In genomic region chr16:69830146-69830533, GRCh38 we compare ENCODE assay signal across 2 cellular contexts.
TF ChIP-seq lines count a peak whose summit lies in the region.

No MANE protein-coding gene starts in this region.

TF ChIP-seq in SK-N-SH, 30 proteins besides CTCF, POLR2A, EP300 and RAD21 (continued from another document):
- TF ChIP-seq, protein P1, sequence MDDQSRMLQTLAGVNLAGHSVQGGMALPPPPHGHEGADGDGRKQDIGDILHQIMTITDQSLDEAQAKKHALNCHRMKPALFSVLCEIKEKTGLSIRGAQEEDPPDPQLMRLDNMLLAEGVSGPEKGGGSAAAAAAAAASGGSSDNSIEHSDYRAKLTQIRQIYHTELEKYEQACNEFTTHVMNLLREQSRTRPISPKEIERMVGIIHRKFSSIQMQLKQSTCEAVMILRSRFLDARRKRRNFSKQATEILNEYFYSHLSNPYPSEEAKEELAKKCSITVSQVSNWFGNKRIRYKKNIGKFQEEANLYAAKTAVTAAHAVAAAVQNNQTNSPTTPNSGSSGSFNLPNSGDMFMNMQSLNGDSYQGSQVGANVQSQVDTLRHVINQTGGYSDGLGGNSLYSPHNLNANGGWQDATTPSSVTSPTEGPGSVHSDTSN (IDR thresholded peaks at IDR 0.05) = no peak
- TF ChIP-seq ZBTB33 (IDR thresholded peaks at IDR 0.05; ENCODE audit: borderline replicate concordance, low read depth) = no peak
- TF ChIP-seq TCF12 (IDR thresholded peaks at IDR 0.05) = no peak
- TF ChIP-seq FOSL2 (IDR thresholded peaks at IDR 0.05; ENCODE audit: borderline replicate concordance, low read depth) = no peak
- TF ChIP-seq GABPA (IDR thresholded peaks at IDR 0.05; ENCODE audit: low read depth) = no peak
- TF ChIP-seq NFIC (IDR thresholded peaks at IDR 0.05; ENCODE audit: borderline replicate concordance) = no peak
- no peak for TF ChIP-seq SMC3 (IDR thresholded peaks at IDR 0.05; ENCODE audit: low read depth, low read length)
- no peak for TF ChIP-seq POLR2AphosphoS5 (IDR thresholded peaks at IDR 0.05; ENCODE audit: low read depth, low read length)
- TF ChIP-seq RFX5 (IDR thresholded peaks at IDR 0.05; ENCODE audit: low read length) = no peak
- TF ChIP-seq TEAD4 (IDR thresholded peaks at IDR 0.05; ENCODE audit: borderline replicate concordance, insufficient read depth) = no peak
- TF ChIP-seq FOXM1 (IDR thresholded peaks at IDR 0.05; ENCODE audit: low read depth) = no peak
- TF ChIP-seq NRF1 (IDR thresholded peaks at IDR 0.05; ENCODE audit: low read depth, low read length) = no peak
- TF ChIP-seq, protein P2, sequence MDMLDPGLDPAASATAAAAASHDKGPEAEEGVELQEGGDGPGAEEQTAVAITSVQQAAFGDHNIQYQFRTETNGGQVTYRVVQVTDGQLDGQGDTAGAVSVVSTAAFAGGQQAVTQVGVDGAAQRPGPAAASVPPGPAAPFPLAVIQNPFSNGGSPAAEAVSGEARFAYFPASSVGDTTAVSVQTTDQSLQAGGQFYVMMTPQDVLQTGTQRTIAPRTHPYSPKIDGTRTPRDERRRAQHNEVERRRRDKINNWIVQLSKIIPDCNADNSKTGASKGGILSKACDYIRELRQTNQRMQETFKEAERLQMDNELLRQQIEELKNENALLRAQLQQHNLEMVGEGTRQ (IDR thresholded peaks at IDR 0.05; ENCODE audit: borderline replicate concordance, low read depth, low read length) = no peak

TF ChIP-seq in SK-N-SH treated with all-trans-retinoic acid at 6 μM for 48 hours, 23 proteins besides CTCF, POLR2A, EP300 and RAD21 (continued from another document):
- TF ChIP-seq, protein P3, sequence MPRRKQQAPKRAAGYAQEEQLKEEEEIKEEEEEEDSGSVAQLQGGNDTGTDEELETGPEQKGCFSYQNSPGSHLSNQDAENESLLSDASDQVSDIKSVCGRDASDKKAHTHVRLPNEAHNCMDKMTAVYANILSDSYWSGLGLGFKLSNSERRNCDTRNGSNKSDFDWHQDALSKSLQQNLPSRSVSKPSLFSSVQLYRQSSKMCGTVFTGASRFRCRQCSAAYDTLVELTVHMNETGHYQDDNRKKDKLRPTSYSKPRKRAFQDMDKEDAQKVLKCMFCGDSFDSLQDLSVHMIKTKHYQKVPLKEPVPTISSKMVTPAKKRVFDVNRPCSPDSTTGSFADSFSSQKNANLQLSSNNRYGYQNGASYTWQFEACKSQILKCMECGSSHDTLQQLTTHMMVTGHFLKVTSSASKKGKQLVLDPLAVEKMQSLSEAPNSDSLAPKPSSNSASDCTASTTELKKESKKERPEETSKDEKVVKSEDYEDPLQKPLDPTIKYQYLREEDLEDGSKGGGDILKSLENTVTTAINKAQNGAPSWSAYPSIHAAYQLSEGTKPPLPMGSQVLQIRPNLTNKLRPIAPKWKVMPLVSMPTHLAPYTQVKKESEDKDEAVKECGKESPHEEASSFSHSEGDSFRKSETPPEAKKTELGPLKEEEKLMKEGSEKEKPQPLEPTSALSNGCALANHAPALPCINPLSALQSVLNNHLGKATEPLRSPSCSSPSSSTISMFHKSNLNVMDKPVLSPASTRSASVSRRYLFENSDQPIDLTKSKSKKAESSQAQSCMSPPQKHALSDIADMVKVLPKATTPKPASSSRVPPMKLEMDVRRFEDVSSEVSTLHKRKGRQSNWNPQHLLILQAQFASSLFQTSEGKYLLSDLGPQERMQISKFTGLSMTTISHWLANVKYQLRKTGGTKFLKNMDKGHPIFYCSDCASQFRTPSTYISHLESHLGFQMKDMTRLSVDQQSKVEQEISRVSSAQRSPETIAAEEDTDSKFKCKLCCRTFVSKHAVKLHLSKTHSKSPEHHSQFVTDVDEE (CRISPR knock-in tag; IDR thresholded peaks at IDR 0.05) = no peak
- TF ChIP-seq, protein P4, sequence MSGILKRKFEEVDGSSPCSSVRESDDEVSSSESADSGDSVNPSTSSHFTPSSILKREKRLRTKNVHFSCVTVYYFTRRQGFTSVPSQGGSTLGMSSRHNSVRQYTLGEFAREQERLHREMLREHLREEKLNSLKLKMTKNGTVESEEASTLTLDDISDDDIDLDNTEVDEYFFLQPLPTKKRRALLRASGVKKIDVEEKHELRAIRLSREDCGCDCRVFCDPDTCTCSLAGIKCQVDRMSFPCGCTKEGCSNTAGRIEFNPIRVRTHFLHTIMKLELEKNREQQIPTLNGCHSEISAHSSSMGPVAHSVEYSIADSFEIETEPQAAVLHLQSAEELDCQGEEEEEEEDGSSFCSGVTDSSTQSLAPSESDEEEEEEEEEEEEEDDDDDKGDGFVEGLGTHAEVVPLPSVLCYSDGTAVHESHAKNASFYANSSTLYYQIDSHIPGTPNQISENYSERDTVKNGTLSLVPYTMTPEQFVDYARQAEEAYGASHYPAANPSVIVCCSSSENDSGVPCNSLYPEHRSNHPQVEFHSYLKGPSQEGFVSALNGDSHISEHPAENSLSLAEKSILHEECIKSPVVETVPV (CRISPR knock-in tag; IDR thresholded peaks at IDR 0.05) = no peak
- TF ChIP-seq ZNF70 (CRISPR knock-in tag; IDR thresholded peaks at IDR 0.05) (no peak), ARNTL (CRISPR knock-in tag; IDR thresholded peaks at IDR 0.05; ENCODE audit: borderline replicate concordance, low read depth) (no peak), BACH2 (CRISPR knock-in tag; IDR thresholded peaks at IDR 0.05; ENCODE audit: borderline replicate concordance) (no peak), RARB (CRISPR knock-in tag; IDR thresholded peaks at IDR 0.05) (no peak), ZNF8 (CRISPR knock-in tag; IDR thresholded peaks at IDR 0.05) (no peak), ZFP30 (CRISPR knock-in tag; IDR thresholded peaks at IDR 0.05) (no peak), PATZ1 (CRISPR knock-in tag; IDR thresholded peaks at IDR 0.05; ENCODE audit: borderline replicate concordance) (no peak), ZNF565 (CRISPR knock-in tag; conservative IDR thresholded peaks at IDR 0.05; ENCODE audit: low read depth) (no peak), CSDC2 (CRISPR knock-in tag; IDR thresholded peaks at IDR 0.05) (no peak), GLIS3 (CRISPR knock-in tag; IDR thresholded peaks at IDR 0.05) (no peak), ESRRG (CRISPR knock-in tag; IDR thresholded peaks at IDR 0.05) (no peak), ISL1 (CRISPR knock-in tag; IDR thresholded peaks at IDR 0.05) (no peak), CREB5 (CRISPR knock-in tag; IDR thresholded peaks at IDR 0.05; ENCODE audit: low read depth) (no peak), PPARA (CRISPR knock-in tag; IDR thresholded peaks at IDR 0.05; ENCODE audit: borderline replicate concordance) (no peak)
